In genomic region chr11:109870313-109870712, GRCh38 we compare ENCODE assay signal across 26 cellular contexts.
"Had no signal": no experiment of that assay in that cellular context is flagged by ENCODE, and none has a peak within 500 bp of the region (broad histone marks: within the 10 kb centered on the region; RNA-seq: fewer than 3 reads in every experiment).

No MANE protein-coding gene starts in this region.

- H3K4me2 ChIP-seq: hepatocyte had no signal

- DNase-seq: erythroblast; foreskin keratinocyte; kidney; left cardiac atrium; left ventricle myocardium inferior; mesendoderm; naive B cell; occipital lobe; pancreas; retina; right lobe of liver; spleen; stimulated activated CD4-positive, alpha-beta T cell treated with anti-CD3 and anti-CD28 coated beads, Interleukin-15, amount 100 ng/mL, for 24 hours; stimulated activated CD4-positive, alpha-beta T cell treated with anti-CD3 and anti-CD28 coated beads, Interleukin-1b, Interleukin-23, amount 100 ng/mL, for 48 hours; stimulated activated CD4-positive, alpha-beta T cell treated with anti-CD3 and anti-CD28 coated beads, Interleukin-4, amount 100 ng/mL, for 24 hours; stimulated activated naive CD4-positive, alpha-beta T cell treated with Interleukin-2 at 50 U/mL for 16 hours; thyroid gland; upper lobe of left lung; uterus had no signal

- H3K4me1 Mint-ChIP-seq: naive B cell, nephron had no signal

- H3K4me3 Mint-ChIP-seq: dendritic cell treated with granulocyte-macrophage colony-stimulating factor and Interleukin-4, amounts not matched to agents 40 ng/mL and 50 ng/mL, for 4 days; naive B cell; nephron had no signal

- H3K4me1 ChIP-seq: foreskin keratinocyte, pancreas, prostate gland, right lobe of liver, suprapubic skin, thyroid gland, uterus had no signal

- H3K27ac ChIP-seq: foreskin keratinocyte, hepatocyte, left ventricle myocardium inferior, pancreas, prostate gland, right lobe of liver, spleen, suprapubic skin, thyroid gland, upper lobe of left lung, uterus had no signal

- H3K9me3 Mint-ChIP-seq: dendritic cell treated with granulocyte-macrophage colony-stimulating factor and Interleukin-4, amounts not matched to agents 40 ng/mL and 50 ng/mL, for 4 days had no signal

- H3K27me3 Mint-ChIP-seq: dendritic cell treated with granulocyte-macrophage colony-stimulating factor and Interleukin-4, amounts not matched to agents 40 ng/mL and 50 ng/mL, for 4 days had no signal

- H3K27me3 ChIP-seq: foreskin keratinocyte, hepatocyte, pancreas, right lobe of liver, spleen, suprapubic skin, thyroid gland, upper lobe of left lung, uterus had no signal

- ATAC-seq: foreskin keratinocyte, left cardiac atrium, pancreas, right lobe of liver had no signal

- H3K27ac Mint-ChIP-seq: dendritic cell treated with granulocyte-macrophage colony-stimulating factor and Interleukin-4, amounts not matched to agents 40 ng/mL and 50 ng/mL, for 4 days; naive B cell; nephron had no signal

- H3K79me2 ChIP-seq: hepatocyte had no signal

- H3K36me3 Mint-ChIP-seq: naive B cell had no signal

- H3K4me3 ChIP-seq: hepatocyte, left ventricle myocardium inferior, pancreas, prostate gland, right lobe of liver, spleen, suprapubic skin, thyroid gland, upper lobe of left lung, uterus had no signal

- H3K9me3 ChIP-seq: pancreas, prostate gland, right lobe of liver, thyroid gland, upper lobe of left lung, uterus had no signal

- H3K36me3 ChIP-seq: left ventricle myocardium inferior, pancreas, prostate gland, right lobe of liver, spleen, suprapubic skin, thyroid gland, upper lobe of left lung, uterus had no signal

- FAIRE-seq: colon, endothelial cell of umbilical vein, kidney, pancreas had no signal

- H2AFZ ChIP-seq: hepatocyte had no signal
